ENCODE assay signal across 17 cellular contexts in the genomic region with DNA sequence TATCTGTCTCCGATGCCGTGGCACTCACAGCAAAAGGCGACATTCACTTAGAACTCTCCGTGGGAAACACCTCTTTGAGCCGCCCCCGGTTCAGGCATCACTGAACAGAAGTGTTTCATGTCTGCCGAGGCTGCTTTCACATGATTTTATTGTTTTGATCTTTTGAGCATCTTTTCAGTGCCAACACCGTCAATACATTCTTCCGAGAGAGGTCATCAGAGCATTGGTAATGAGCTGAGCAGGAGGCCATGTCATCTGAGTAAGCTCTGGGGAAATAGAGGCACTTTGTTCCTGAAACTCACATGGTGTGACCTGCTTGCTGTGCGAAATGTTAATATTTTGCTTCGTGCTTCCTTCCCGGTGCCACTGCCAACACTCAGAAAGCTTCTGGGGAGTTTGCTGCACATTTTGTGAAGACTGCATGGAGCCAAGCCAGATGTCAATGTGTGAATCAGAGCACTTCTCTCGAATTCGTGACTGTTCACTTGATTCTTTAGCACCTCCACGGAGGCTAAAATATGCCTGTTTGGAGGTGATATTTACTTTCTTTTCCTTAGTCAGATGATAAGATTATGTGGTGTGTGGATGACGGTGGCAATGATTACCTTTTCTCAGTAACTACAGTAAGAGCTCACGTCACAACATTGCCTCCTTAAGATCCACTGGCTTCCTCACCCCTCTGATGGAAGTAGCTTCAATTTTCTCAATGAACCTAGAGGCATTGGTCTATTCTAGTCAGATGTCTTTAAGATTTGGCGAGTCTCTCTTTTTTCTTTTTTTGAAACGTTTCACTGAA.
DNase-seq lines count a peak whose midpoint lies in the region; ATAC-seq, FAIRE-seq and TF ChIP-seq lines count a peak whose summit lies in the region.
"Had no signal": no experiment of that assay in that cellular context is flagged by ENCODE, and none has a peak within 500 bp of the region (broad histone marks: within the 10 kb centered on the region; RNA-seq: fewer than 3 reads in every experiment).

No MANE protein-coding gene starts in this region.

- FAIRE-seq in kidney (lab: Jason Lieb, UNC) (no peak), small intestine (lab: Jason Lieb, UNC) (no peak)

- H3K9me3 ChIP-seq in kidney (ENCODE audit: control insufficient read depth in 1 of 2, low read length in 2 of 2) (no peaks in the 10 kb centered on the region), small intestine (ENCODE audit: control insufficient read depth, low read depth) (no peaks in the 10 kb centered on the region), colonic mucosa (no peaks in the 10 kb centered on the region)
- H3K9me3 ChIP-seq: HAP-1, upper lobe of left lung had no signal

- DNase-seq in activated CD4-positive, alpha-beta T cell treated with anti-CD3 and anti-CD28 coated beads for 36 hours: peak; percentile 24
- DNase-seq in activated CD4-positive, alpha-beta T cell treated with anti-CD3 and anti-CD28 coated beads, Interleukin-2, amount 50 U/mL, for 4 hours: no peak
- DNase-seq in cardiac fibroblast (ENCODE audit: low read depth in 2 of 2): peak; percentile 51 to 53
- no peak for DNase-seq in kidney
- peak; percentile 10 for DNase-seq in small intestine
- no peak for DNase-seq in colonic mucosa
- no peak for DNase-seq in activated CD4-positive, alpha-beta T cell treated with anti-CD3 and anti-CD28 coated beads, Interleukin-2, amount 50 U/mL, for 48 hours
- DNase-seq: activated CD8-positive, alpha-beta T cell treated with anti-CD3 and anti-CD28 coated beads, Interleukin-2, amount 10 ng/mL, durations not matched to agents 7 days and 5 days; activated naive CD4-positive, alpha-beta T cell treated with Interleukin-2 at 50 U/mL for 16 hours; DMS79 treated with DMSO at 0.1 percent for 48 hours; naive B cell; NCI-H187 treated with DMSO at 0.1 percent for 48 hours; stimulated activated CD4-positive, alpha-beta T cell treated with anti-CD3 and anti-CD28 coated beads, Interleukin-12 subunit alpha, Interleukin-12 subunit beta, amount 100 ng/mL, for 4 hours; upper lobe of left lung had no signal

- no peaks in the 10 kb centered on the region for H3K27me3 ChIP-seq in small intestine (ENCODE audit: control insufficient read depth in 2 of 2, insufficient read depth in 2 of 2, low read length in 2 of 2)
- no peaks in the 10 kb centered on the region for H3K27me3 ChIP-seq in colonic mucosa
- H3K27me3 ChIP-seq: upper lobe of left lung had no signal

- intact Hi-C loops in activated CD4-positive, alpha-beta T cell treated with anti-CD3 and anti-CD28 coated beads for 36 hours (cut with DNase I, micrococcal nuclease): no loop called here
- intact Hi-C loops in kidney (cut with DNase I): no loop called here
- intact Hi-C loops in colonic mucosa (cut with DNase I): no loop called here

- 53 to 73% (median 61%) methylated on average over 19 of the region's 19 CpGs for WGBS in small intestine, 3 donors

- H3K36me3 Mint-ChIP-seq in activated CD4-positive, alpha-beta T cell treated with anti-CD3 and anti-CD28 coated beads for 36 hours (ENCODE audit: low read depth): no peaks in the 10 kb centered on the region
- H3K36me3 Mint-ChIP-seq: naive B cell had no signal

- H3K9me3 Mint-ChIP-seq in activated CD4-positive, alpha-beta T cell treated with anti-CD3 and anti-CD28 coated beads for 36 hours (ENCODE audit: low read depth): no peaks in the 10 kb centered on the region
- H3K9me3 Mint-ChIP-seq: T-helper 1 cell treated with Interleukin-12 subunit alpha and Interleukin-12 subunit beta and Interleukin-4 antibody, amounts not matched to agents 30 μg/mL and 1 μg/mL, for 36 hours had no signal

- H3K27ac ChIP-seq in kidney (ENCODE audit: low read depth in 2 of 2, low read length in 2 of 2) (no peak overlapping the region), small intestine (ENCODE audit: low read depth in 1 of 2, low read length in 1 of 2) (no peak overlapping the region), colonic mucosa (no peak overlapping the region)
- H3K27ac ChIP-seq: upper lobe of left lung had no signal

- H3K4me3 Mint-ChIP-seq in activated CD4-positive, alpha-beta T cell treated with anti-CD3 and anti-CD28 coated beads for 36 hours: no peak overlapping the region
- H3K4me3 Mint-ChIP-seq: activated CD8-positive, alpha-beta T cell treated with anti-CD3 and anti-CD28 coated beads, Interleukin-2, amount 10 ng/mL, durations not matched to agents 7 days and 5 days; naive B cell; T-helper 1 cell treated with Interleukin-12 subunit alpha and Interleukin-12 subunit beta and Interleukin-4 antibody, amounts not matched to agents 30 μg/mL and 1 μg/mL, for 36 hours had no signal

- H3K4me1 ChIP-seq in kidney (ENCODE audit: control insufficient read depth in 1 of 2, insufficient read depth in 1 of 2, low read depth in 1 of 2, low read length in 2 of 2): no peaks in the 10 kb centered on the region
- H3K4me1 ChIP-seq in small intestine (ENCODE audit: control insufficient read depth in 2 of 2, insufficient read depth in 1 of 2, low read depth in 1 of 2, low read length in 1 of 2): no peaks in the 10 kb centered on the region
- H3K4me1 ChIP-seq in colonic mucosa: no peaks in the 10 kb centered on the region
- H3K4me1 ChIP-seq: HAP-1, upper lobe of left lung had no signal

- TF ChIP-seq CTCF in cardiac fibroblast (IDR thresholded peaks at IDR 0.05; ENCODE audit: low read depth, low read length): no peak
- TF ChIP-seq CTCF in kidney (IDR thresholded peaks at IDR 0.05; ENCODE audit: borderline replicate concordance, extremely low read depth, insufficient read depth): no peak
- no peak for TF ChIP-seq CTCF in colonic mucosa (IDR thresholded peaks at IDR 0.05)

- no peaks in the 10 kb centered on the region for H3K36me3 ChIP-seq in kidney (ENCODE audit: control insufficient read depth in 1 of 2, insufficient read depth in 2 of 2, low read length in 2 of 2)
- H3K36me3 ChIP-seq in small intestine (ENCODE audit: control insufficient read depth in 2 of 2, insufficient read depth in 2 of 2, low read length in 2 of 2): no peaks in the 10 kb centered on the region
- H3K36me3 ChIP-seq in colonic mucosa: no peaks in the 10 kb centered on the region
- H3K36me3 ChIP-seq: HAP-1, upper lobe of left lung had no signal

- H3K4me3 ChIP-seq in cardiac fibroblast (replicated peaks in 1 of 2; ENCODE audit: low read depth in 2 of 2, low read length in 2 of 2): peak overlapping the region in 1 of 2 donors; percentile 0
- H3K4me3 ChIP-seq in kidney (ENCODE audit: low read length in 2 of 2): peak overlapping the region; percentile 45 to 57
- no peak overlapping the region for H3K4me3 ChIP-seq in small intestine (ENCODE audit: low read depth in 1 of 2, low read length in 2 of 2)
- no peak overlapping the region for H3K4me3 ChIP-seq in colonic mucosa
- H3K4me3 ChIP-seq: HAP-1, upper lobe of left lung had no signal

- no peak for ATAC-seq in activated CD4-positive, alpha-beta T cell treated with anti-CD3 and anti-CD28 coated beads for 36 hours
- ATAC-seq in GM18511 (IDR thresholded peaks at IDR 0.05; ENCODE audit: unreplicated experiment): no peak
- ATAC-seq: activated CD8-positive, alpha-beta T cell treated with anti-CD3 and anti-CD28 coated beads, Interleukin-2, amount 10 ng/mL, durations not matched to agents 7 days and 5 days had no signal

- no peak overlapping the region for H3K27ac Mint-ChIP-seq in activated CD4-positive, alpha-beta T cell treated with anti-CD3 and anti-CD28 coated beads for 36 hours
- H3K27ac Mint-ChIP-seq: activated CD8-positive, alpha-beta T cell treated with anti-CD3 and anti-CD28 coated beads, Interleukin-2, amount 10 ng/mL, durations not matched to agents 7 days and 5 days; naive B cell; T-helper 1 cell treated with Interleukin-12 subunit alpha and Interleukin-12 subunit beta and Interleukin-4 antibody, amounts not matched to agents 30 μg/mL and 1 μg/mL, for 36 hours had no signal

- H3K4me1 Mint-ChIP-seq in activated CD4-positive, alpha-beta T cell treated with anti-CD3 and anti-CD28 coated beads for 36 hours: peaks cover 5% of the 10 kb centered on the region
- H3K4me1 Mint-ChIP-seq: naive B cell had no signal

- H3K27me3 Mint-ChIP-seq in activated CD4-positive, alpha-beta T cell treated with anti-CD3 and anti-CD28 coated beads for 36 hours: peaks cover 18% of the 10 kb centered on the region

- POLR2A ChIA-PET in activated CD4-positive, alpha-beta T cell treated with anti-CD3 and anti-CD28 coated beads for 36 hours (lab: Charles Lee): no interaction called here

- CTCF ChIA-PET in activated CD4-positive, alpha-beta T cell treated with anti-CD3 and anti-CD28 coated beads for 36 hours (lab: Charles Lee): no interaction called here

- H3K9ac ChIP-seq in kidney (ENCODE audit: low read length in 2 of 2) (peak overlapping the region in 1 of 2 donors; percentile 10), colonic mucosa (ENCODE audit: low read depth in 2 of 2, low read length in 2 of 2) (no peak overlapping the region)

Comparison
In these comparisons a context has a peak if more than half of its experiments do, and no peak if none do; other contexts are left out.
1. DNase-seq: peak in activated CD4-positive, alpha-beta T cell treated with anti-CD3 and anti-CD28 coated beads for 36 hours (single experiment), cardiac fibroblast (2 of 2) and small intestine (single experiment); none in activated CD4-positive, alpha-beta T cell treated with anti-CD3 and anti-CD28 coated beads, Interleukin-2, amount 50 U/mL, for 4 hours (0 of 2), kidney (single experiment), colonic mucosa (single experiment) and activated CD4-positive, alpha-beta T cell treated with anti-CD3 and anti-CD28 coated beads, Interleukin-2, amount 50 U/mL, for 48 hours (0 of 2).
2. H3K4me3 ChIP-seq: peak in kidney (2 of 2); none in small intestine (0 of 2) and colonic mucosa (single experiment).